In the genomic region with DNA sequence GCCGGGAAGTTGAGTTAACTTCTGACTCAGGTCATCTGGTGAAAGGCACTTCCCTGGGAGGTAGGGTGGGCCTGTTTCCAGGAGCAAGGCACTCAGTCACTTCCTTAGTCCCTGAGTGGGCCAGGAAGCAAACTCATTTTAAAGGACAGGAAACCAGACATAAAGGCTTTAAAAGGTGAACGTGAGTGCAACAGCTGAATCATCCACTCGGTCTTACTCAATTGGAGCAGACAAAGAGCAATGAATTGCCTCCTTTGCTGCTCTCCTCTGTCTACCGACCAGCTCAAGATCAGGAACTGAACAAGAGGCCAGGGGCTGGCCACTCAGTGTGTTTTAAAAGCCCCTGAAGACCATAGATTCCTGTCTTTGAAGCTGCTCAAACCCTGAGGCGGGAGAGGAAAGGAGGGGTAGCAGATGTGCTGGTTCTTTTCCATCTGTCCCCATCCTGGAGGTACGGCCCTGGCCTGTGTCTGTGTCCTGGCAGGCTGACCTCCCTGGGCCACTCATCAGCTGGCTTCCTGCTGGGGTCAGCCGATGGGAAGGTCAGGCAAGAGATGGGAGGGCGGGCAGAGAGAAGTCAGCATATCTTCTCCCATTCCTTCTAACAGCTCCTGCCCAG, we compare ENCODE assay signal across 8 cellular contexts.
DNase-seq lines count a peak whose midpoint lies in the region; ATAC-seq, FAIRE-seq and TF ChIP-seq lines count a peak whose summit lies in the region.

No MANE protein-coding gene starts in this region.

- TF ChIP-seq EP300 in K562 (IDR thresholded peaks at IDR 0.05; ENCODE audit: low read length): no peak
- TF ChIP-seq EP300 in HepG2 (IDR thresholded peaks at IDR 0.05; ENCODE audit: low read depth in 2 of 2, low read length in 2 of 2): no peak
- TF ChIP-seq EP300 in HepG2 (CRISPR knock-in tag; IDR thresholded peaks at IDR 0.05; ENCODE audit: borderline replicate concordance): no peak

- FAIRE-seq in K562 (lab: Jason Lieb, UNC): no peak
- FAIRE-seq in HepG2 (lab: Jason Lieb, UNC): no peak

- no peaks in the 10 kb centered on the region for H4K20me1 ChIP-seq in Loucy (ENCODE audit: insufficient read depth, low read length, poor library complexity, severe bottlenecking)
- H4K20me1 ChIP-seq in K562 (replicated peaks; ENCODE audit: control insufficient read depth, insufficient read depth, low read length): no peaks in the 10 kb centered on the region
- H4K20me1 ChIP-seq in HepG2 (ENCODE audit: insufficient read depth, low read length): no peaks in the 10 kb centered on the region; the same call in 1 of the 2 replicates

- in situ Hi-C loops in K562 (cut with MboI) (no loop called here), HepG2 (cut with HindIII; ENCODE audit: extremely low pct_ligation_motif_present, low pct_unique_long_range_greater_than_20kb) (no loop called here)

- DNase-seq in CD14-positive monocyte (ENCODE audit: low spot score) (peak; percentile 69), K562 (ENCODE audit: extremely low read depth in 1 of 4, low spot score in 3 of 4) (peak in 1 of 4 experiments; percentile 10), HepG2 (ENCODE audit: low spot score) (no peak), vagina (ENCODE audit: extremely low spot score in 2 of 2) (no peak), DMS79 treated with DMSO at 0.1 percent for 48 hours (lab: John Stamatoyannopoulos, UW) (no peak)
- DNase-seq in effector memory CD8-positive, alpha-beta T cell: no peak

- no peaks in the 10 kb centered on the region for H3K27me3 ChIP-seq in Loucy (ENCODE audit: insufficient read depth, low read length, poor library complexity, severe bottlenecking)
- H3K27me3 ChIP-seq in K562 (ENCODE audit: control insufficient read depth in 2 of 2, insufficient read depth in 2 of 2, low read length in 2 of 2): peaks cover 0 to 2% of the 10 kb centered on the region in 2 experiments; a peak in 1 of 5 replicates
- no peaks in the 10 kb centered on the region for H3K27me3 ChIP-seq in HepG2 (ENCODE audit: control insufficient read depth in 1 of 2, insufficient read depth in 2 of 2, low read length in 2 of 2)
- no peaks in the 10 kb centered on the region for H3K27me3 ChIP-seq in vagina

- peak overlapping the region; percentile 67 for H3K4me2 ChIP-seq in Loucy (ENCODE audit: low read depth, low read length, poor library complexity, severe bottlenecking)
- H3K4me2 ChIP-seq in K562 (ENCODE audit: insufficient read depth, low read length): no peak overlapping the region
- no peak overlapping the region for H3K4me2 ChIP-seq in HepG2 (ENCODE audit: low read depth, low read length)

- H3K9me3 ChIP-seq in Loucy (ENCODE audit: insufficient read depth, low read depth, low read length) (no peaks in the 10 kb centered on the region), K562 (replicated peaks; ENCODE audit: control insufficient read depth, insufficient read depth, low read depth, low read length) (no peaks in the 10 kb centered on the region), HepG2 (ENCODE audit: low read length) (no peaks in the 10 kb centered on the region), vagina (no peaks in the 10 kb centered on the region)

- H3F3A ChIP-seq in Loucy (ENCODE audit: low read depth): no peaks in the 10 kb centered on the region

- 47% methylated on average over 8 of the region's 8 CpGs for WGBS in K562 (ENCODE audit: insufficient coverage, low coverage, missing lambda C conversion rate)
- WGBS in HepG2 (ENCODE audit: low lambda C conversion rate): 87% methylated on average over 4 of the region's 8 CpGs

- TF ChIP-seq POLR2A in K562 (conservative IDR thresholded peaks at IDR 0.05) (no peak), HepG2 (IDR thresholded peaks at IDR 0.05; ENCODE audit: insufficient read depth in 1 of 2, low read depth in 2 of 2, low read length in 2 of 2) (no peak), vagina (IDR thresholded peaks at IDR 0.05) (no peak)

- intact Hi-C loops in CD14-positive monocyte (cut with micrococcal nuclease) (loop anchor here (5.0 to 10.0 kb wide), 3 partner anchors 39 to 54 kb away; no protein-coding TSS in a partner anchor), K562 (cut with micrococcal nuclease) (no loop called here), HepG2 (cut with micrococcal nuclease; ENCODE audit: unreplicated experiment) (no loop called here), vagina (cut with DNase I) (no loop called here)

- H3K9ac ChIP-seq in Loucy (ENCODE audit: low read depth, low read length, poor library complexity, severe bottlenecking) (peak overlapping the region; percentile 60), K562 (ENCODE audit: insufficient read depth in 1 of 2, low read depth in 2 of 2, low read length in 2 of 2) (no peak overlapping the region; a peak in 1 of 4 replicates), HepG2 (ENCODE audit: insufficient read depth, low read depth, low read length) (no peak overlapping the region)

- CTCF ChIA-PET in K562 (lab: Yijun Ruan, JAX; ENCODE audit: low intra/inter-chr PET ratio) (no interaction called here), HepG2 (lab: Yijun Ruan, JAX; ENCODE audit: low intra/inter-chr PET ratio, low total read pairs) (no interaction called here)

- H3K4me1 Mint-ChIP-seq in CD14-positive monocyte: peaks cover 57% of the 10 kb centered on the region
- no peaks in the 10 kb centered on the region for H3K4me1 Mint-ChIP-seq in effector memory CD8-positive, alpha-beta T cell (ENCODE audit: low read depth in 2 of 2)

- H3K36me3 Mint-ChIP-seq in CD14-positive monocyte: peaks cover 0 to 3% of the 10 kb centered on the region in 2 donors
- no peaks in the 10 kb centered on the region for H3K36me3 Mint-ChIP-seq in effector memory CD8-positive, alpha-beta T cell (ENCODE audit: insufficient read depth)

- no peaks in the 10 kb centered on the region for H3K79me2 ChIP-seq in Loucy (ENCODE audit: insufficient read depth, low read length)
- H3K79me2 ChIP-seq in K562 (ENCODE audit: control insufficient read depth, insufficient read depth, low read length): no peaks in the 10 kb centered on the region
- H3K79me2 ChIP-seq in HepG2 (ENCODE audit: insufficient read depth, low read length): no peaks in the 10 kb centered on the region

- POLR2A ChIA-PET in K562 (lab: Yijun Ruan, JAX) (interaction anchor here (0.7 kb wide), 1 partner anchor 11 kb away, joined by 3 read pairs; no protein-coding TSS in a partner anchor), HepG2 (lab: Yijun Ruan, JAX) (no interaction called here)

- TF ChIP-seq RAD21 in K562 (CRISPR knock-in tag; conservative IDR thresholded peaks at IDR 0.05 in 1 of 2, IDR thresholded peaks at IDR 0.05 in 1 of 2) (no peak), HepG2 (CRISPR knock-in tag; IDR thresholded peaks at IDR 0.05) (no peak)

- peaks cover 0 to 4% (median 0%) of the 10 kb centered on the region in 7 donors for H3K9me3 Mint-ChIP-seq in CD14-positive monocyte
- H3K9me3 Mint-ChIP-seq in effector memory CD8-positive, alpha-beta T cell: no peaks in the 10 kb centered on the region

- ATAC-seq in K562 (peak; percentile 59), HepG2 (peak; percentile 30; the same call in 1 of the 3 replicates), HG03565 (IDR thresholded peaks at IDR 0.05; ENCODE audit: unreplicated experiment) (no peak)
- no peak for ATAC-seq in effector memory CD8-positive, alpha-beta T cell (replicated peaks)

- H3K27ac ChIP-seq in K562 (ENCODE audit: extremely low read depth, low read depth, low read length) (peak overlapping the region; percentile 19; the same call in 1 of the 3 replicates), HepG2 (ENCODE audit: extremely low read length, insufficient read depth, low read length) (no peak overlapping the region), vagina (peak overlapping the region; percentile 5)

- peaks cover 40% of the 10 kb centered on the region for H3K4me1 ChIP-seq in Loucy (ENCODE audit: insufficient read depth, low read length, poor library complexity, severe bottlenecking)
- no peaks in the 10 kb centered on the region; a peak in 3 of 5 replicates for H3K4me1 ChIP-seq in K562 (replicated peaks in 1 of 2; ENCODE audit: control insufficient read depth in 2 of 2, insufficient read depth in 2 of 2, low read length in 2 of 2)
- H3K4me1 ChIP-seq in HepG2 (ENCODE audit: insufficient read depth, low read length): peaks cover 8% of the 10 kb centered on the region; the same call in 1 of the 2 replicates
- H3K4me1 ChIP-seq in vagina: no peaks in the 10 kb centered on the region

- peak overlapping the region; percentile 83 to 95 (median 89) for H3K27ac Mint-ChIP-seq in CD14-positive monocyte
- H3K27ac Mint-ChIP-seq in effector memory CD8-positive, alpha-beta T cell: peak overlapping the region in 1 of 2 donors; percentile 74

- peaks cover 0 to 4% (median 0%) of the 10 kb centered on the region in 3 donors for H3K27me3 Mint-ChIP-seq in CD14-positive monocyte (ENCODE audit: low read depth in 3 of 3)
- H3K27me3 Mint-ChIP-seq in effector memory CD8-positive, alpha-beta T cell: peaks cover 8 to 19% of the 10 kb centered on the region in 2 donors

- H3K9me2 ChIP-seq in Loucy (replicated peaks; ENCODE audit: low read depth, low read length): no peaks in the 10 kb centered on the region

- H2AFZ ChIP-seq in Loucy (ENCODE audit: low read length): 0 out of 2 replicates have a peak overlapping the region, but pooled peaks have one; percentile 47
- 0 out of 2 replicates have a peak overlapping the region, but pooled peaks have one; percentile 26 for H2AFZ ChIP-seq in K562 (ENCODE audit: low read depth, low read length)
- no peak overlapping the region for H2AFZ ChIP-seq in HepG2 (ENCODE audit: low read length)

- H3K4me3 ChIP-seq in Loucy (ENCODE audit: low read length, poor library complexity, severe bottlenecking) (peak overlapping the region; percentile 43), K562 (no peak overlapping the region), HepG2 (replicated peaks in 1 of 3; ENCODE audit: insufficient read depth in 1 of 3, low read depth in 2 of 3, low read length in 3 of 3) (no peak overlapping the region), vagina (no peak overlapping the region)

- TF ChIP-seq CTCF in CD14-positive monocyte (IDR thresholded peaks at IDR 0.05) (no peak), Loucy (conservative IDR thresholded peaks at IDR 0.05; ENCODE audit: low read length) (no peak), K562 (IDR thresholded peaks at IDR 0.05 in 2 of 3, conservative IDR thresholded peaks at IDR 0.05 in 1 of 3; ENCODE audit: insufficient read depth in 2 of 3, low read depth in 1 of 3, low read length in 3 of 3) (no peak), HepG2 (CRISPR knock-in tag; IDR thresholded peaks at IDR 0.05) (no peak), vagina (IDR thresholded peaks at IDR 0.05) (no peak)

- BruUV-seq in K562 (replicated peaks; lab: Mats Ljungman, UMichigan) (no TSS peak), HepG2 (replicated peaks; lab: Mats Ljungman, UMichigan) (no TSS peak)

- H3K36me3 ChIP-seq in Loucy (ENCODE audit: insufficient read depth, low read length): peaks cover 14% of the 10 kb centered on the region; the same call in 1 of the 2 replicates
- peaks cover 12% of the 10 kb centered on the region; the same call in 1 of the 3 replicates for H3K36me3 ChIP-seq in K562 (ENCODE audit: control insufficient read depth, insufficient read depth, low read length)
- peaks cover 13 to 69% of the 10 kb centered on the region in 2 experiments for H3K36me3 ChIP-seq in HepG2 (replicated peaks in 1 of 2; ENCODE audit: control insufficient read depth in 1 of 2, insufficient read depth in 2 of 2, low read length in 2 of 2)
- no peaks in the 10 kb centered on the region for H3K36me3 ChIP-seq in vagina

- H3K9me1 ChIP-seq in K562 (ENCODE audit: control insufficient read depth, insufficient read depth, low read length): no peaks in the 10 kb centered on the region

- H3K4me3 Mint-ChIP-seq in CD14-positive monocyte: peak overlapping the region; percentile 21 to 48
- no peak overlapping the region for H3K4me3 Mint-ChIP-seq in effector memory CD8-positive, alpha-beta T cell

Comparison
In these comparisons a context has a peak if more than half of its experiments do, and no peak if none do; other contexts are left out.
1. H3K4me3 Mint-ChIP-seq: peak in CD14-positive monocyte (2 of 2); none in effector memory CD8-positive, alpha-beta T cell (0 of 2).
2. ATAC-seq: peak in K562 (single experiment) and HepG2 (single experiment); none in HG03565 (single experiment) and effector memory CD8-positive, alpha-beta T cell (single experiment).
3. intact Hi-C loops: an anchor here in CD14-positive monocyte (5.0 to 10.0 kb wide); none called in K562, HepG2 and vagina.